ENCODE assay signal across 2 cellular contexts in genomic region chr2:15860760-15861159, GRCh38.
TF ChIP-seq lines count a peak whose summit lies in the region.

No MANE protein-coding gene starts in this region.

TF ChIP-seq in liver, 16 proteins besides CTCF, POLR2A, EP300 and RAD21 (continued from another document):
- TF ChIP-seq, protein P1, sequence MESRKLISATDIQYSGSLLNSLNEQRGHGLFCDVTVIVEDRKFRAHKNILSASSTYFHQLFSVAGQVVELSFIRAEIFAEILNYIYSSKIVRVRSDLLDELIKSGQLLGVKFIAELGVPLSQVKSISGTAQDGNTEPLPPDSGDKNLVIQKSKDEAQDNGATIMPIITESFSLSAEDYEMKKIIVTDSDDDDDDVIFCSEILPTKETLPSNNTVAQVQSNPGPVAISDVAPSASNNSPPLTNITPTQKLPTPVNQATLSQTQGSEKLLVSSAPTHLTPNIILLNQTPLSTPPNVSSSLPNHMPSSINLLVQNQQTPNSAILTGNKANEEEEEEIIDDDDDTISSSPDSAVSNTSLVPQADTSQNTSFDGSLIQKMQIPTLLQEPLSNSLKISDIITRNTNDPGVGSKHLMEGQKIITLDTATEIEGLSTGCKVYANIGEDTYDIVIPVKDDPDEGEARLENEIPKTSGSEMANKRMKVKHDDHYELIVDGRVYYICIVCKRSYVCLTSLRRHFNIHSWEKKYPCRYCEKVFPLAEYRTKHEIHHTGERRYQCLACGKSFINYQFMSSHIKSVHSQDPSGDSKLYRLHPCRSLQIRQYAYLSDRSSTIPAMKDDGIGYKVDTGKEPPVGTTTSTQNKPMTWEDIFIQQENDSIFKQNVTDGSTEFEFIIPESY (IDR thresholded peaks at IDR 0.05): no peak
- TF ChIP-seq YY1 (IDR thresholded peaks at IDR 0.05) (peak; percentile 51), TAF1 (conservative IDR thresholded peaks at IDR 0.05) (no peak), FOXA1 (IDR thresholded peaks at IDR 0.05) (no peak), SP1 (IDR thresholded peaks at IDR 0.05) (no peak), HNF4A (conservative IDR thresholded peaks at IDR 0.05) (peak; percentile 25 to 49), MAX (IDR thresholded peaks at IDR 0.05) (no peak), RXRA (IDR thresholded peaks at IDR 0.05) (peak in 1 of 2 donors; percentile 40), EGR1 (IDR thresholded peaks at IDR 0.05; ENCODE audit: low read depth in 2 of 2) (no peak), JUND (IDR thresholded peaks at IDR 0.05) (no peak), FOXA2 (IDR thresholded peaks at IDR 0.05) (no peak)
- TF ChIP-seq, protein P2, sequence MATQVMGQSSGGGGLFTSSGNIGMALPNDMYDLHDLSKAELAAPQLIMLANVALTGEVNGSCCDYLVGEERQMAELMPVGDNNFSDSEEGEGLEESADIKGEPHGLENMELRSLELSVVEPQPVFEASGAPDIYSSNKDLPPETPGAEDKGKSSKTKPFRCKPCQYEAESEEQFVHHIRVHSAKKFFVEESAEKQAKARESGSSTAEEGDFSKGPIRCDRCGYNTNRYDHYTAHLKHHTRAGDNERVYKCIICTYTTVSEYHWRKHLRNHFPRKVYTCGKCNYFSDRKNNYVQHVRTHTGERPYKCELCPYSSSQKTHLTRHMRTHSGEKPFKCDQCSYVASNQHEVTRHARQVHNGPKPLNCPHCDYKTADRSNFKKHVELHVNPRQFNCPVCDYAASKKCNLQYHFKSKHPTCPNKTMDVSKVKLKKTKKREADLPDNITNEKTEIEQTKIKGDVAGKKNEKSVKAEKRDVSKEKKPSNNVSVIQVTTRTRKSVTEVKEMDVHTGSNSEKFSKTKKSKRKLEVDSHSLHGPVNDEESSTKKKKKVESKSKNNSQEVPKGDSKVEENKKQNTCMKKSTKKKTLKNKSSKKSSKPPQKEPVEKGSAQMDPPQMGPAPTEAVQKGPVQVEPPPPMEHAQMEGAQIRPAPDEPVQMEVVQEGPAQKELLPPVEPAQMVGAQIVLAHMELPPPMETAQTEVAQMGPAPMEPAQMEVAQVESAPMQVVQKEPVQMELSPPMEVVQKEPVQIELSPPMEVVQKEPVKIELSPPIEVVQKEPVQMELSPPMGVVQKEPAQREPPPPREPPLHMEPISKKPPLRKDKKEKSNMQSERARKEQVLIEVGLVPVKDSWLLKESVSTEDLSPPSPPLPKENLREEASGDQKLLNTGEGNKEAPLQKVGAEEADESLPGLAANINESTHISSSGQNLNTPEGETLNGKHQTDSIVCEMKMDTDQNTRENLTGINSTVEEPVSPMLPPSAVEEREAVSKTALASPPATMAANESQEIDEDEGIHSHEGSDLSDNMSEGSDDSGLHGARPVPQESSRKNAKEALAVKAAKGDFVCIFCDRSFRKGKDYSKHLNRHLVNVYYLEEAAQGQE (IDR thresholded peaks at IDR 0.05): no peak
TF ChIP-seq in liver: peak in this region for 3.

TF ChIP-seq in HepG2, 621 proteins besides CTCF, POLR2A, EP300 and RAD21 (continued from another document):
- TF ChIP-seq PRDM4 (CRISPR knock-in tag; IDR thresholded peaks at IDR 0.05; ENCODE audit: borderline replicate concordance) (no peak), ZNF761 (CRISPR knock-in tag; conservative IDR thresholded peaks at IDR 0.05) (no peak), NR2F2 (IDR thresholded peaks at IDR 0.05; ENCODE audit: borderline replicate concordance, low read depth) (no peak), NKX3-1 (CRISPR knock-in tag; IDR thresholded peaks at IDR 0.05) (no peak), ZNF414 (CRISPR knock-in tag; IDR thresholded peaks at IDR 0.05) (no peak), THYN1 (CRISPR knock-in tag; IDR thresholded peaks at IDR 0.05; ENCODE audit: borderline replicate concordance, low read depth) (no peak), ZNF484 (CRISPR knock-in tag; IDR thresholded peaks at IDR 0.05; ENCODE audit: borderline replicate concordance, low read depth) (no peak)
- TF ChIP-seq, protein P3, sequence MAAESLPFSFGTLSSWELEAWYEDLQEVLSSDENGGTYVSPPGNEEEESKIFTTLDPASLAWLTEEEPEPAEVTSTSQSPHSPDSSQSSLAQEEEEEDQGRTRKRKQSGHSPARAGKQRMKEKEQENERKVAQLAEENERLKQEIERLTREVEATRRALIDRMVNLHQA (CRISPR knock-in tag; IDR thresholded peaks at IDR 0.05): no peak
- TF ChIP-seq, protein P4, sequence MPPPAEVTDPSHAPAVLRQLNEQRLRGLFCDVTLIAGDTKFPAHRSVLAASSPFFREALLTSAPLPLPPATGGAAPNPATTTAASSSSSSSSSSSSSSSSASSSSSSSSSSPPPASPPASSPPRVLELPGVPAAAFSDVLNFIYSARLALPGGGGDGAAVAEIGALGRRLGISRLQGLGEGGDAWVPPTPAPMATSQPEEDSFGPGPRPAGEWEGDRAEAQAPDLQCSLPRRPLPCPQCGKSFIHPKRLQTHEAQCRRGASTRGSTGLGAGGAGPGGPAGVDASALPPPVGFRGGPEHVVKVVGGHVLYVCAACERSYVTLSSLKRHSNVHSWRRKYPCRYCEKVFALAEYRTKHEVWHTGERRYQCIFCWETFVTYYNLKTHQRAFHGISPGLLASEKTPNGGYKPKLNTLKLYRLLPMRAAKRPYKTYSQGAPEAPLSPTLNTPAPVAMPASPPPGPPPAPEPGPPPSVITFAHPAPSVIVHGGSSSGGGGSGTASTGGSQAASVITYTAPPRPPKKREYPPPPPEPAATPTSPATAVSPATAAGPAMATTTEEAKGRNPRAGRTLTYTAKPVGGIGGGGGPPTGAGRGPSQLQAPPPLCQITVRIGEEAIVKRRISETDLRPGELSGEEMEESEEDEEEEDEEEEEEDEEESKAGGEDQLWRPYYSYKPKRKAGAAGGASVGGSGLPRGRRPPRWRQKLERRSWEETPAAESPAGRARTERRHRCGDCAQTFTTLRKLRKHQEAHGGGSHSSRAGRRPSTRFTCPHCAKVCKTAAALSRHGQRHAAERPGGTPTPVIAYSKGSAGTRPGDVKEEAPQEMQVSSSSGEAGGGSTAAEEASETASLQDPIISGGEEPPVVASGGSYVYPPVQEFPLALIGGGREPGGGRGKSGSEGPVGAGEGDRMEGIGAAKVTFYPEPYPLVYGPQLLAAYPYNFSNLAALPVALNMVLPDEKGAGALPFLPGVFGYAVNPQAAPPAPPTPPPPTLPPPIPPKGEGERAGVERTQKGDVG (CRISPR knock-in tag; IDR thresholded peaks at IDR 0.05; ENCODE audit: borderline replicate concordance): no peak
- TF ChIP-seq, protein P5, sequence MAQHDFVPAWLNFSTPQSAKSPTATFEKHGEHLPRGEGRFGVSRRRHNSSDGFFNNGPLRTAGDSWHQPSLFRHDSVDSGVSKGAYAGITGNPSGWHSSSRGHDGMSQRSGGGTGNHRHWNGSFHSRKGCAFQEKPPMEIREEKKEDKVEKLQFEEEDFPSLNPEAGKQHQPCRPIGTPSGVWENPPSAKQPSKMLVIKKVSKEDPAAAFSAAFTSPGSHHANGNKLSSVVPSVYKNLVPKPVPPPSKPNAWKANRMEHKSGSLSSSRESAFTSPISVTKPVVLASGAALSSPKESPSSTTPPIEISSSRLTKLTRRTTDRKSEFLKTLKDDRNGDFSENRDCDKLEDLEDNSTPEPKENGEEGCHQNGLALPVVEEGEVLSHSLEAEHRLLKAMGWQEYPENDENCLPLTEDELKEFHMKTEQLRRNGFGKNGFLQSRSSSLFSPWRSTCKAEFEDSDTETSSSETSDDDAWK (CRISPR knock-in tag; IDR thresholded peaks at IDR 0.05): no peak
TF ChIP-seq in HepG2: peak in this region for 0.
